ENCODE assay signal across 1 cellular context in the genomic region with DNA sequence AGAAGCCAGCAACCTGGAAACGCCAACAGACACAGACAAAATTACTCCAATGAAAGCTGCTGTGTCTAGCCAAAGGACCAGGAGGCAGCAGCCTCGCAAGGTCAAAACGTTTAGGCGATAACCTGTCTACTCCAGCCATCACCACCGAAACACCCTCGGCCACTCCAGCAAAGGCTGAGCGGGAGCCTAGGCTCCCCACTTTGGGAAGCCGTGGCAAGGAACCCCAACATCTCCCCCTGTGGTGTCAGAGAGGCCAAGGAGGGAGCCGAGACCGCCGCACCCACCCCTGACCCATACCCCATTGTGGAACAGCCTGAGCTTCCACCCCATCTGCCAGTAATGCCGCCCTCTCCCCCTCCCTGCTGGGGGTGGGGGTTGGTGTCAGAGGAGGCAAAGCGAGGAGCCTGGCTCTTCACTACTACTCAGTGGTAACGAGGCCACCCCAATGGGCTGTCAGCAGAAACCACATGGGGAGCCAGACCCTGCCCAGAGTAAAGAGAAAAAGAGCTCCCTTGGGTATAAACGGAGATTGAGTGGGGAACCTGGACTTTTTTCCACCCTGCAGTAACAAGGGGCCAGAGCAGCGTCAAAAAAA.
TF ChIP-seq lines count a peak whose summit lies in the region.

No MANE protein-coding gene starts in this region.

TF ChIP-seq in K562, 482 proteins besides CTCF, POLR2A, EP300 and RAD21 (continues in another document):
- no peak for TF ChIP-seq SMAD1 (IDR thresholded peaks at IDR 0.05; ENCODE audit: low read depth, low read length, partially characterized antibody)
- TF ChIP-seq, protein P1, sequence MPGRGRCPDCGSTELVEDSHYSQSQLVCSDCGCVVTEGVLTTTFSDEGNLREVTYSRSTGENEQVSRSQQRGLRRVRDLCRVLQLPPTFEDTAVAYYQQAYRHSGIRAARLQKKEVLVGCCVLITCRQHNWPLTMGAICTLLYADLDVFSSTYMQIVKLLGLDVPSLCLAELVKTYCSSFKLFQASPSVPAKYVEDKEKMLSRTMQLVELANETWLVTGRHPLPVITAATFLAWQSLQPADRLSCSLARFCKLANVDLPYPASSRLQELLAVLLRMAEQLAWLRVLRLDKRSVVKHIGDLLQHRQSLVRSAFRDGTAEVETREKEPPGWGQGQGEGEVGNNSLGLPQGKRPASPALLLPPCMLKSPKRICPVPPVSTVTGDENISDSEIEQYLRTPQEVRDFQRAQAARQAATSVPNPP (IDR thresholded peaks at IDR 0.05; ENCODE audit: borderline replicate concordance, insufficient read depth, insufficient read length): no peak
- no peak for TF ChIP-seq ARID1B (IDR thresholded peaks at IDR 0.05)
- TF ChIP-seq SETDB1 (IDR thresholded peaks at IDR 0.05; ENCODE audit: low read length): no peak
- no peak for TF ChIP-seq ZNF589 (CRISPR knock-in tag; IDR thresholded peaks at IDR 0.05; ENCODE audit: low read depth)
- TF ChIP-seq, protein P2, sequence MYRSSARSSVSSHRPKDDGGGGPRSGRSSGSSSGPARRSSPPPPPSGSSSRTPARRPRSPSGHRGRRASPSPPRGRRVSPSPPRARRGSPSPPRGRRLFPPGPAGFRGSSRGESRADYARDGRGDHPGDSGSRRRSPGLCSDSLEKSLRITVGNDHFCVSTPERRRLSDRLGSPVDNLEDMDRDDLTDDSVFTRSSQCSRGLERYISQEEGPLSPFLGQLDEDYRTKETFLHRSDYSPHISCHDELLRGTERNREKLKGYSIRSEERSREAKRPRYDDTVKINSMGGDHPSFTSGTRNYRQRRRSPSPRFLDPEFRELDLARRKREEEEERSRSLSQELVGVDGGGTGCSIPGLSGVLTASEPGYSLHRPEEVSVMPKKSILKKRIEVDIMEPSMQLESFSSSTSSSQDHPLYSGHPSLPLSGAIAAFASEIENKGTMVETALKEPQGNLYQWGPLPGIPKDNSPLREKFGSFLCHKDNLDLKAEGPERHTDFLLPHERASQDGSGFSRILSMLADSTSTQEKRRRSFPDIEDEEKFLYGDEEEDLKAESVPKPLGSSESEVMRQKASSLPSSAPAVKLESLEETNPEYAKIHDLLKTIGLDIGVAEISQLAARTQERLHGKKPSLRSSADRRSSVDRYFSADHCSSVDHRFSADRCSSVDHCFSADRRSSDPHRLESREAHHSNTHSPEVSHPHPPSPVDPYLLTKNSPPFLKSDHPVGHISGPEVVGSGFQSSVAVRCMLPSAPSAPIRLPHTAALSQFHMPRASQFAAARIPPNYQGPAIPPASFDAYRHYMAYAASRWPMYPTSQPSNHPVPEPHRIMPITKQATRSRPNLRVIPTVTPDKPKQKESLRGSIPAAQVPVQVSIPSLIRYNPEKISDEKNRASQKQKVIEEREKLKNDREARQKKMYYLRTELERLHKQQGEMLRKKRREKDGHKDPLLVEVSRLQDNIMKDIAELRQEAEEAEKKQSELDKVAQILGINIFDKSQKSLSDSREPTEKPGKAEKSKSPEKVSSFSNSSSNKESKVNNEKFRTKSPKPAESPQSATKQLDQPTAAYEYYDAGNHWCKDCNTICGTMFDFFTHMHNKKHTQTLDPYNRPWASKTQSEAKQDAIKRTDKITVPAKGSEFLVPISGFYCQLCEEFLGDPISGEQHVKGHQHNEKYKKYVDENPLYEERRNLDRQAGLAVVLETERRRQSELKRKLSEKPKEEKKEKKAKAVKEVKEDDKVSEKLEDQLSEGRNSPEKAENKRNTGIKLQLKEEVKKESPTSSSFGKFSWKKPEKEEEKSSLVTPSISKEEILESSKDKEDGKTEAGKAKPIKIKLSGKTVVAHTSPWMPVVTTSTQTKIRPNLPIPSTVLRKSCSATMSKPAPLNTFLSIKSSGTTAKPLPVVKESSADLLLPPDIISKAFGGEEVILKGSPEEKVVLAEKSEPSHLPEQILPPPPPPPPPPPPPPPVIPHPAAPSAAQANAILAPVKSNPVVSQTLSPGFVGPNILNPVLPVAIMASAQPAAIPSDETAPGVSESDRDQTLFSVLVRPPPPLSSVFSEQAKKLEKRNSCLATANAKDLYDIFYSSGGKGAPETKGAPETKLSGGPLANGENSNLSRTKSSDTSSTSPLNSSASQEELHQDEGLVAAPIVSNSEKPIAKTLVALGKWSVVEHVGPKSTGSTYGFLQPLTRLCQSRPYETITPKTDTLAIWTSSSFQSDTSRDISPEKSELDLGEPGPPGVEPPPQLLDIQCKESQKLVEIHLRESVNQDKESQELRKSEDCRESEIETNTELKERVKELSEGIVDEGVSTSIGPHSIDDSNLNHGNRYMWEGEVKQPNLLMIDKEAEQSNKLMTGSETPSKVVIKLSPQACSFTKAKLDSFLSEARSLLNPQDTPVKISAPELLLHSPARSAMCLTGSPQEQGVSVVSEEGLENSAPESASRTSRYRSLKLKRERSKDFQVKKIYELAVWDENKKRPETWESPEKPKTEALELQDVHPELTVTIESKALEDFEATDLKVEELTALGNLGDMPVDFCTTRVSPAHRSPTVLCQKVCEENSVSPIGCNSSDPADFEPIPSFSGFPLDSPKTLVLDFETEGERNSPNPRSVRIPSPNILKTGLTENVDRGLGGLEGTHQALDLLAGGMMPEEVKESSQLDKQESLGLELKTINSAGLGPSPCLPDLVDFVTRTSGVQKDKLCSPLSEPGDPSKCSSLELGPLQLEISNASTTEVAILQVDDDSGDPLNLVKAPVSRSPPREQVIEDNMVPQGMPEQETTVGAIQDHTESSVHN (IDR thresholded peaks at IDR 0.05; ENCODE audit: borderline replicate concordance in 1 of 2, low read depth in 1 of 2): no peak
- no peak for TF ChIP-seq SMARCE1 (IDR thresholded peaks at IDR 0.05)
- TF ChIP-seq FOXJ2 (tag; IDR thresholded peaks at IDR 0.05): no peak
- TF ChIP-seq, protein P3, sequence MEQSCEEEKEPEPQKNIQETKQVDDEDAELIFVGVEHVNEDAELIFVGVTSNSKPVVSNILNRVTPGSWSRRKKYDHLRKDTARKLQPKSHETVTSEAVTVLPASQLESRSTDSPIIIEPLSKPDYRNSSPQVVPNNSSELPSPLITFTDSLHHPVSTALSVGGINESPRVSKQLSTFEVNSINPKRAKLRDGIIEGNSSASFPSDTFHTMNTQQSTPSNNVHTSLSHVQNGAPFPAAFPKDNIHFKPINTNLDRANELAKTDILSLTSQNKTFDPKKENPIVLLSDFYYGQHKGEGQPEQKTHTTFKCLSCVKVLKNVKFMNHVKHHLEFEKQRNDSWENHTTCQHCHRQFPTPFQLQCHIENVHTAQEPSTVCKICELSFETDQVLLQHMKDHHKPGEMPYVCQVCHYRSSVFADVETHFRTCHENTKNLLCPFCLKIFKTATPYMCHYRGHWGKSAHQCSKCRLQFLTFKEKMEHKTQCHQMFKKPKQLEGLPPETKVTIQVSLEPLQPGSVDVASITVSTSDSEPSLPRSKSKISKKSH (CRISPR knock-in tag; IDR thresholded peaks at IDR 0.05): no peak
- peak; percentile 3; the same call in 1 of the 2 replicates for TF ChIP-seq CXXC5 (CRISPR knock-in tag; IDR thresholded peaks at IDR 0.05)
- TF ChIP-seq, protein P4, sequence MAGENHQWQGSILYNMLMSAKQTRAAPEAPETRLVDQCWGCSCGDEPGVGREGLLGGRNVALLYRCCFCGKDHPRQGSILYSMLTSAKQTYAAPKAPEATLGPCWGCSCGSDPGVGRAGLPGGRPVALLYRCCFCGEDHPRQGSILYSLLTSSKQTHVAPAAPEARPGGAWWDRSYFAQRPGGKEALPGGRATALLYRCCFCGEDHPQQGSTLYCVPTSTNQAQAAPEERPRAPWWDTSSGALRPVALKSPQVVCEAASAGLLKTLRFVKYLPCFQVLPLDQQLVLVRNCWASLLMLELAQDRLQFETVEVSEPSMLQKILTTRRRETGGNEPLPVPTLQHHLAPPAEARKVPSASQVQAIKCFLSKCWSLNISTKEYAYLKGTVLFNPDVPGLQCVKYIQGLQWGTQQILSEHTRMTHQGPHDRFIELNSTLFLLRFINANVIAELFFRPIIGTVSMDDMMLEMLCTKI (IDR thresholded peaks at IDR 0.05; ENCODE audit: partially characterized antibody): no peak
- TF ChIP-seq, protein P5, sequence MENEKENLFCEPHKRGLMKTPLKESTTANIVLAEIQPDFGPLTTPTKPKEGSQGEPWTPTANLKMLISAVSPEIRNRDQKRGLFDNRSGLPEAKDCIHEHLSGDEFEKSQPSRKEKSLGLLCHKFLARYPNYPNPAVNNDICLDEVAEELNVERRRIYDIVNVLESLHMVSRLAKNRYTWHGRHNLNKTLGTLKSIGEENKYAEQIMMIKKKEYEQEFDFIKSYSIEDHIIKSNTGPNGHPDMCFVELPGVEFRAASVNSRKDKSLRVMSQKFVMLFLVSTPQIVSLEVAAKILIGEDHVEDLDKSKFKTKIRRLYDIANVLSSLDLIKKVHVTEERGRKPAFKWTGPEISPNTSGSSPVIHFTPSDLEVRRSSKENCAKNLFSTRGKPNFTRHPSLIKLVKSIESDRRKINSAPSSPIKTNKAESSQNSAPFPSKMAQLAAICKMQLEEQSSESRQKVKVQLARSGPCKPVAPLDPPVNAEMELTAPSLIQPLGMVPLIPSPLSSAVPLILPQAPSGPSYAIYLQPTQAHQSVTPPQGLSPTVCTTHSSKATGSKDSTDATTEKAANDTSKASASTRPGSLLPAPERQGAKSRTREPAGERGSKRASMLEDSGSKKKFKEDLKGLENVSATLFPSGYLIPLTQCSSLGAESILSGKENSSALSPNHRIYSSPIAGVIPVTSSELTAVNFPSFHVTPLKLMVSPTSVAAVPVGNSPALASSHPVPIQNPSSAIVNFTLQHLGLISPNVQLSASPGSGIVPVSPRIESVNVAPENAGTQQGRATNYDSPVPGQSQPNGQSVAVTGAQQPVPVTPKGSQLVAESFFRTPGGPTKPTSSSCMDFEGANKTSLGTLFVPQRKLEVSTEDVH (IDR thresholded peaks at IDR 0.05; ENCODE audit: low read depth, partially characterized antibody): no peak
- TF ChIP-seq MAFK (IDR thresholded peaks at IDR 0.05; ENCODE audit: low read length): no peak
- TF ChIP-seq ZNF408 (CRISPR knock-in tag; IDR thresholded peaks at IDR 0.05; ENCODE audit: low read depth): no peak
- TF ChIP-seq NCOR1 (IDR thresholded peaks at IDR 0.05): no peak
- TF ChIP-seq, protein P6, sequence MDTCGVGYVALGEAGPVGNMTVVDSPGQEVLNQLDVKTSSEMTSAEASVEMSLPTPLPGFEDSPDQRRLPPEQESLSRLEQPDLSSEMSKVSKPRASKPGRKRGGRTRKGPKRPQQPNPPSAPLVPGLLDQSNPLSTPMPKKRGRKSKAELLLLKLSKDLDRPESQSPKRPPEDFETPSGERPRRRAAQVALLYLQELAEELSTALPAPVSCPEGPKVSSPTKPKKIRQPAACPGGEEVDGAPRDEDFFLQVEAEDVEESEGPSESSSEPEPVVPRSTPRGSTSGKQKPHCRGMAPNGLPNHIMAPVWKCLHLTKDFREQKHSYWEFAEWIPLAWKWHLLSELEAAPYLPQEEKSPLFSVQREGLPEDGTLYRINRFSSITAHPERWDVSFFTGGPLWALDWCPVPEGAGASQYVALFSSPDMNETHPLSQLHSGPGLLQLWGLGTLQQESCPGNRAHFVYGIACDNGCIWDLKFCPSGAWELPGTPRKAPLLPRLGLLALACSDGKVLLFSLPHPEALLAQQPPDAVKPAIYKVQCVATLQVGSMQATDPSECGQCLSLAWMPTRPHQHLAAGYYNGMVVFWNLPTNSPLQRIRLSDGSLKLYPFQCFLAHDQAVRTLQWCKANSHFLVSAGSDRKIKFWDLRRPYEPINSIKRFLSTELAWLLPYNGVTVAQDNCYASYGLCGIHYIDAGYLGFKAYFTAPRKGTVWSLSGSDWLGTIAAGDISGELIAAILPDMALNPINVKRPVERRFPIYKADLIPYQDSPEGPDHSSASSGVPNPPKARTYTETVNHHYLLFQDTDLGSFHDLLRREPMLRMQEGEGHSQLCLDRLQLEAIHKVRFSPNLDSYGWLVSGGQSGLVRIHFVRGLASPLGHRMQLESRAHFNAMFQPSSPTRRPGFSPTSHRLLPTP (IDR thresholded peaks at IDR 0.05; ENCODE audit: borderline replicate concordance, extremely low read depth, insufficient read length): no peak
- TF ChIP-seq CC2D1A (IDR thresholded peaks at IDR 0.05): no peak
- no peak for TF ChIP-seq ZEB2 (IDR thresholded peaks at IDR 0.05)
- no peak for TF ChIP-seq HDAC3 (IDR thresholded peaks at IDR 0.05; ENCODE audit: borderline replicate concordance, partially characterized antibody)
- TF ChIP-seq MED1 (CRISPR knock-in tag; IDR thresholded peaks at IDR 0.05; ENCODE audit: borderline replicate concordance): no peak
- TF ChIP-seq RHOXF2B (CRISPR knock-in tag; conservative IDR thresholded peaks at IDR 0.05): no peak
- TF ChIP-seq HDAC8 (tag; IDR thresholded peaks at IDR 0.05): no peak
- no peak for TF ChIP-seq BCL6 (CRISPR knock-in tag; IDR thresholded peaks at IDR 0.05)
- TF ChIP-seq SOX6 (IDR thresholded peaks at IDR 0.05): no peak
- TF ChIP-seq, protein P7, sequence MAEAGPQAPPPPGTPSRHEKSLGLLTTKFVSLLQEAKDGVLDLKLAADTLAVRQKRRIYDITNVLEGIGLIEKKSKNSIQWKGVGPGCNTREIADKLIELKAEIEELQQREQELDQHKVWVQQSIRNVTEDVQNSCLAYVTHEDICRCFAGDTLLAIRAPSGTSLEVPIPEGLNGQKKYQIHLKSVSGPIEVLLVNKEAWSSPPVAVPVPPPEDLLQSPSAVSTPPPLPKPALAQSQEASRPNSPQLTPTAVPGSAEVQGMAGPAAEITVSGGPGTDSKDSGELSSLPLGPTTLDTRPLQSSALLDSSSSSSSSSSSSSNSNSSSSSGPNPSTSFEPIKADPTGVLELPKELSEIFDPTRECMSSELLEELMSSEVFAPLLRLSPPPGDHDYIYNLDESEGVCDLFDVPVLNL (CRISPR knock-in tag; IDR thresholded peaks at IDR 0.05; ENCODE audit: low read depth): no peak
- TF ChIP-seq ELF2 (CRISPR knock-in tag; IDR thresholded peaks at IDR 0.05): 0 out of 2 replicates have a peak, but pooled peaks have one; percentile 57
- TF ChIP-seq SMC3 (conservative IDR thresholded peaks at IDR 0.05; ENCODE audit: insufficient read depth, low read depth, low read length): no peak
- TF ChIP-seq, protein P8, sequence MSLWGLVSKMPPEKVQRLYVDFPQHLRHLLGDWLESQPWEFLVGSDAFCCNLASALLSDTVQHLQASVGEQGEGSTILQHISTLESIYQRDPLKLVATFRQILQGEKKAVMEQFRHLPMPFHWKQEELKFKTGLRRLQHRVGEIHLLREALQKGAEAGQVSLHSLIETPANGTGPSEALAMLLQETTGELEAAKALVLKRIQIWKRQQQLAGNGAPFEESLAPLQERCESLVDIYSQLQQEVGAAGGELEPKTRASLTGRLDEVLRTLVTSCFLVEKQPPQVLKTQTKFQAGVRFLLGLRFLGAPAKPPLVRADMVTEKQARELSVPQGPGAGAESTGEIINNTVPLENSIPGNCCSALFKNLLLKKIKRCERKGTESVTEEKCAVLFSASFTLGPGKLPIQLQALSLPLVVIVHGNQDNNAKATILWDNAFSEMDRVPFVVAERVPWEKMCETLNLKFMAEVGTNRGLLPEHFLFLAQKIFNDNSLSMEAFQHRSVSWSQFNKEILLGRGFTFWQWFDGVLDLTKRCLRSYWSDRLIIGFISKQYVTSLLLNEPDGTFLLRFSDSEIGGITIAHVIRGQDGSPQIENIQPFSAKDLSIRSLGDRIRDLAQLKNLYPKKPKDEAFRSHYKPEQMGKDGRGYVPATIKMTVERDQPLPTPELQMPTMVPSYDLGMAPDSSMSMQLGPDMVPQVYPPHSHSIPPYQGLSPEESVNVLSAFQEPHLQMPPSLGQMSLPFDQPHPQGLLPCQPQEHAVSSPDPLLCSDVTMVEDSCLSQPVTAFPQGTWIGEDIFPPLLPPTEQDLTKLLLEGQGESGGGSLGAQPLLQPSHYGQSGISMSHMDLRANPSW (CRISPR knock-in tag; IDR thresholded peaks at IDR 0.05): no peak
- no peak for TF ChIP-seq PRMT5 (CRISPR knock-in tag; IDR thresholded peaks at IDR 0.05)
